Comparison of ENCODE assay signal across 8 cellular contexts in the genomic region with DNA sequence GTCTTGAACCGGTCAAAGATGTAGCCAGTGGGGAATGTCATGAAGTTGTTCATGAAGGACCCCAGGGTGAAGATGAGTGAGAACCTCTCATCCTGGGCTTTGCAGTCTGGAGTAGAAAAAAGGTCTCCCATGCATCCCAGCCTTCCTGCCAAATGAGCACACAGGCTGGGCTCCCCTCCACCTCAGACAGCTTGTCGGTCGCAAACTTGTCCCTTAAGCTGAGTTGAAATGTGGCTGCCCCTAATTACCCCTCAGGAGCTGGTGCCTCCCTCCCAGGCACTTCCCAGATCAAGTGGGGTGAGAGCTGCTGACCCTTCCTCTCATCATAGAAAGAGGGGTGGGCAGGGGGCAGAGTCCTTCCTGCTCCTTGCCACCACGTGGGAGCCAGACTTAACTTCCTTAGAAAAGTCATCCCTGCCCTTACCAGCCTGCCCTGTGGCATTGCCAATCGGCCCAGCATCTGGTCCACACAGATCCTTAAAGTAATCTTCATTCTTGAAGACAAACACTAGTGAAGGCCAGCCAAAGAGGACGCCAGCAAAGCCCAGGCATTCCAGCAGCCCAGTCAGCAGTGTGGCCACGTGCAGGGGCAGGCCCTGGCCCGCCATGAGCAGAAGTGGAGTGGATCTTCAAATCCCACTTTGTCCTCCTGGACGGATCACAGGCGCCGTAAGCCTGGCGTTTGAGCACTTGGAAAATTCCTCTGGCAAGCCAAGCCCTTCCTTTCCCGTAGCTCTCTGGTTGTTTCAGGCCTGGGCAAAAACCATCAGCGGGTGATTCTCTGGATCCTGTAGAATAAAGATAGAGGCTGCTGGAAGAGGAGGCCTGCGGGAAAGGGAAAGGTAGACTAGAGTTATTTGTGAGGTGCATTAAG. TPM values are rescaled to one million over a fixed set of nuclear protein-coding genes. Genes with fewer than 3 reads are reported as not detected.
DNase-seq lines count a peak whose midpoint lies in the region; ATAC-seq and TF ChIP-seq lines count a peak whose summit lies in the region.

No MANE protein-coding gene starts in this region.

- 4% methylated on average over 14 of the region's 15 CpGs for WGBS in mammary epithelial cell (ENCODE audit: low coverage, missing lambda C conversion rate)
- 22% methylated on average over 9 of the region's 15 CpGs for WGBS in right lobe of liver (ENCODE audit: insufficient coverage, low coverage, low lambda C conversion rate, missing lambda C conversion rate)
- 75% methylated on average over 15 of the region's 15 CpGs for WGBS in thymus

- no peaks in the 10 kb centered on the region for H3K27me3 ChIP-seq in MM.1S (replicated peaks; ENCODE audit: insufficient read depth, low read length)
- no peaks in the 10 kb centered on the region for H3K27me3 ChIP-seq in mammary epithelial cell (ENCODE audit: insufficient read depth, low read length)
- H3K27me3 ChIP-seq in right lobe of liver: no peaks in the 10 kb centered on the region
- H3K27me3 ChIP-seq in thymus (ENCODE audit: control insufficient read depth, insufficient read depth): no peaks in the 10 kb centered on the region

- peaks cover 8% of the 10 kb centered on the region for H3F3A ChIP-seq in MM.1S (ENCODE audit: insufficient read depth, low read length)

- DNase-seq in MM.1S (no peak), mammary epithelial cell (peak; percentile 36), right lobe of liver (peak; percentile 51 to 69 (median 66)), NCI-H2171 treated with DMSO at 0.1 percent for 48 hours (lab: John Stamatoyannopoulos, UW) (no peak), RKO (ENCODE audit: low spot score) (no peak)

- H3K9me2 ChIP-seq in MM.1S (replicated peaks; ENCODE audit: insufficient read depth, low read length): no peaks in the 10 kb centered on the region

- H3K4me3 ChIP-seq in MM.1S (ENCODE audit: low read length): peak overlapping the region; percentile 14; the same call in 1 of the 2 replicates
- peak overlapping the region in 2 of 3 experiments; percentile 45 to 58 for H3K4me3 ChIP-seq in mammary epithelial cell (replicated peaks in 1 of 3; ENCODE audit: insufficient read depth in 1 of 3, low read depth in 2 of 3, low read length in 3 of 3)
- peak overlapping the region; percentile 66 to 70 (median 67) for H3K4me3 ChIP-seq in right lobe of liver
- peak overlapping the region; percentile 62 for H3K4me3 ChIP-seq in thymus (ENCODE audit: low read length)

- no peak for TF ChIP-seq POLR2A in right lobe of liver (IDR thresholded peaks at IDR 0.05)

- H3K4me2 ChIP-seq in MM.1S (ENCODE audit: low read depth, low read length): peak overlapping the region; percentile 70
- peak overlapping the region; percentile 85 for H3K4me2 ChIP-seq in mammary epithelial cell (ENCODE audit: insufficient read depth, low read depth, low read length)

- intact Hi-C loops in mammary epithelial cell (cut with micrococcal nuclease) (loop anchor here (2.0 kb wide), 1 partner anchor 33 kb away; no protein-coding TSS in a partner anchor), right lobe of liver (cut with DNase I) (no loop called here)

- H3K9ac ChIP-seq in MM.1S (ENCODE audit: low read length): no peak overlapping the region
- H3K9ac ChIP-seq in mammary epithelial cell (ENCODE audit: insufficient read depth, low read length): peak overlapping the region; percentile 81

- BruUV-seq in mammary epithelial cell (replicated peaks; lab: Mats Ljungman, UMichigan): TSS peak; percentile 39

- H3K27ac ChIP-seq in 22Rv1 (peak overlapping the region; percentile 50; the same call in 1 of the 2 replicates), MM.1S (ENCODE audit: low read length) (peak overlapping the region; percentile 59; the same call in 1 of the 2 replicates), mammary epithelial cell (ENCODE audit: insufficient read depth, low read depth, low read length) (peak overlapping the region; percentile 92), right lobe of liver (peak overlapping the region; percentile 98 to 99 (median 99)), thymus (ENCODE audit: low read depth) (peak overlapping the region; percentile 78)

- CTCF ChIA-PET in mammary epithelial cell (lab: Charles Lee; ENCODE audit: low non-redundant PET): no interaction called here

- in situ Hi-C loops in mammary epithelial cell (cut with MboI; ENCODE audit: low sequenced_read_pairs in 2 of 2): no loop called here

- H3K79me2 ChIP-seq in MM.1S (ENCODE audit: low read length) (no peaks in the 10 kb centered on the region), mammary epithelial cell (ENCODE audit: insufficient read depth, low read length) (peaks cover 31% of the 10 kb centered on the region)

- H3K4me1 ChIP-seq in MM.1S (ENCODE audit: low read length): peaks cover 23% of the 10 kb centered on the region
- peaks cover 43% of the 10 kb centered on the region for H3K4me1 ChIP-seq in mammary epithelial cell (ENCODE audit: insufficient read depth, low read length)
- H3K4me1 ChIP-seq in right lobe of liver: peaks cover 0 to 82% (median 28%) of the 10 kb centered on the region in 4 donors
- peaks cover 32% of the 10 kb centered on the region for H3K4me1 ChIP-seq in thymus (ENCODE audit: control insufficient read depth, insufficient read depth, low read length)

- no peaks in the 10 kb centered on the region for H3K36me3 ChIP-seq in MM.1S (replicated peaks; ENCODE audit: insufficient read depth, low read length)
- peaks cover 3% of the 10 kb centered on the region for H3K36me3 ChIP-seq in mammary epithelial cell (ENCODE audit: insufficient read depth, low read length)
- peaks cover 0 to 18% (median 7%) of the 10 kb centered on the region in 4 donors for H3K36me3 ChIP-seq in right lobe of liver
- H3K36me3 ChIP-seq in thymus (ENCODE audit: control insufficient read depth, insufficient read depth): peaks cover 15% of the 10 kb centered on the region

- dilution Hi-C loops in mammary epithelial cell (cut with HindIII; ENCODE audit: low sequenced_read_pairs): no loop called here

- H3K9me3 ChIP-seq in MM.1S (replicated peaks; ENCODE audit: insufficient read depth, low read length) (no peaks in the 10 kb centered on the region), mammary epithelial cell (replicated peaks; ENCODE audit: insufficient read depth, low read length) (no peaks in the 10 kb centered on the region), right lobe of liver (no peaks in the 10 kb centered on the region), thymus (ENCODE audit: control insufficient read depth) (no peaks in the 10 kb centered on the region)

- H4K20me1 ChIP-seq in MM.1S (ENCODE audit: insufficient read depth, low read length) (no peaks in the 10 kb centered on the region), mammary epithelial cell (ENCODE audit: insufficient read depth, low read length) (no peaks in the 10 kb centered on the region)

- ATAC-seq in right lobe of liver (peak in 3 of 4 donors; percentile 2 to 13 (median 3)), HG03175 (IDR thresholded peaks at IDR 0.05; ENCODE audit: unreplicated experiment) (no peak)

- TF ChIP-seq CTCF in 22Rv1 (IDR thresholded peaks at IDR 0.05): no peak
- TF ChIP-seq CTCF in MM.1S (IDR thresholded peaks at IDR 0.05; ENCODE audit: low read length): no peak
- no peak for TF ChIP-seq CTCF in mammary epithelial cell (conservative IDR thresholded peaks at IDR 0.05 in 1 of 2, IDR thresholded peaks at IDR 0.05 in 1 of 2; ENCODE audit: extremely low read depth in 1 of 2, insufficient read depth in 1 of 2, low read depth in 1 of 2, low read length in 2 of 2)
- TF ChIP-seq CTCF in right lobe of liver (IDR thresholded peaks at IDR 0.05): no peak

- H2AFZ ChIP-seq in MM.1S (ENCODE audit: low read length) (peak overlapping the region; percentile 80; the same call in 1 of the 2 replicates), mammary epithelial cell (ENCODE audit: low read depth, low read length) (peak overlapping the region; percentile 80)

RNA-seq across cellular contexts. Expression of a gene that starts 1.1 kb away (rescaled TPM):
- 10 to 100 TPM; 22.7 to 27.6 TPM for total RNA-seq in mammary epithelial cell
- 105 TPM for polyA plus RNA-seq in mammary epithelial cell
- 69.4 TPM for polyA minus RNA-seq in mammary epithelial cell
- 100 to 1,000 TPM; 109 to 259 (median 185) TPM for total RNA-seq in right lobe of liver
- 28.7 TPM for polyA plus RNA-seq in thymus

RNA-seq across cellular contexts. Expression of a gene that starts 34.5 kb away (rescaled TPM):
- total RNA-seq in mammary epithelial cell (under 1 TPM; 0.31 to 0.33 TPM), right lobe of liver (10 to 100 TPM; 12.5 to 54.4 (median 18.6) TPM)
- polyA plus RNA-seq in mammary epithelial cell (0.06 TPM), thymus (1.4 TPM)
- 0.21 TPM for polyA minus RNA-seq in mammary epithelial cell

RNA-seq across cellular contexts. Expression of a gene that starts 35.4 kb away (rescaled TPM):
- total RNA-seq in mammary epithelial cell (not detected), right lobe of liver (1 to 10 TPM in 1 of 6 experiments, under 1 TPM in 3, not detected in 2; 0.39 to 1.2 (median 0.86) TPM)
- polyA plus RNA-seq in mammary epithelial cell (not detected), thymus (14.6 TPM)
- not detected for polyA minus RNA-seq in mammary epithelial cell

RNA-seq across cellular contexts. Expression of a gene that starts 44.9 kb away (rescaled TPM):
- total RNA-seq in mammary epithelial cell (not detected), right lobe of liver (not detected)
- polyA plus RNA-seq in mammary epithelial cell (not detected), thymus (2.5 TPM)
- not detected for polyA minus RNA-seq in mammary epithelial cell

Comparison
In these comparisons a context has a peak if more than half of its experiments do, and no peak if none do; other contexts are left out.
1. DNase-seq: peak in mammary epithelial cell (single experiment) and right lobe of liver (3 of 3); none in MM.1S (single experiment), NCI-H2171 treated with DMSO at 0.1 percent for 48 hours (single experiment) and RKO (single experiment).
2. H3K4me3 ChIP-seq: peak in every context shown above with its lines; median percentile 67 in right lobe of liver; 62 in thymus; 52 in mammary epithelial cell; 14 in MM.1S.
3. RNA of a gene that starts 34.5 kb away (total RNA-seq): 12.5 to 54.4 TPM in right lobe of liver; 0.31 to 0.33 TPM in mammary epithelial cell; every median in the first group is over 10 times any median in the second.
4. Peak in every context shown above with its lines, with median percentiles within 50 percentile points of each other: H3K27ac ChIP-seq.